8 cellular contexts compared by ENCODE assay signal in genomic region chr7:155344270-155344617, GRCh38. TPM values are rescaled to one million over a fixed set of nuclear protein-coding genes. Genes with fewer than 3 reads are reported as not detected.
A peak's percentile ranks its signal among the peaks of the same experiment; 100 is the strongest.
DNase-seq lines count a peak whose midpoint lies in the region; ATAC-seq, FAIRE-seq and TF ChIP-seq lines count a peak whose summit lies in the region.

No MANE protein-coding gene starts in this region.

- peak overlapping the region; percentile 43 for H3K4me3 Mint-ChIP-seq in Calu3 (ENCODE audit: low read depth, unreplicated experiment)

- intact Hi-C loops in Calu3 (cut with micrococcal nuclease; ENCODE audit: unreplicated experiment): loop anchor here (5.0 kb wide), 1 partner anchor 112 kb away; no protein-coding TSS in a partner anchor

- H3K9ac ChIP-seq in iPS-15b (ENCODE audit: low read depth, low read length): no peak overlapping the region

- FAIRE-seq in H54 (lab: Jason Lieb, UNC): no peak

- H3K9me3 Mint-ChIP-seq in Calu3 (ENCODE audit: low read depth, unreplicated experiment): no peaks in the 10 kb centered on the region

- TF ChIP-seq CTCF in Calu3 (IDR thresholded peaks at IDR 0.05; ENCODE audit: unreplicated experiment): no peak
- TF ChIP-seq CTCF in GM20000 (IDR thresholded peaks at IDR 0.05; ENCODE audit: extremely low read depth, missing control alignments): no peak

- no TSS peak for BruUV-seq in Calu3 (replicated peaks; lab: Mats Ljungman, UMichigan)

- no peaks in the 10 kb centered on the region for H3K4me1 ChIP-seq in iPS-15b (ENCODE audit: control insufficient read depth, insufficient read depth, low read length)

- H3K9me3 ChIP-seq in iPS-15b (ENCODE audit: control insufficient read depth, insufficient read depth, low read length): no peaks in the 10 kb centered on the region

- CTCF ChIA-PET in Calu3 (lab: Charles Lee): interaction anchor here (0.8 to 1.3 kb wide), 5 partner anchors 37 to 417 kb away, joined by 3 to 5 read pairs (median 3); partner anchors contain the start of gene PAXIP1

- H3K4me1 Mint-ChIP-seq in Calu3 (ENCODE audit: low read depth, unreplicated experiment): no peaks in the 10 kb centered on the region

- H3K36me3 Mint-ChIP-seq in Calu3 (ENCODE audit: insufficient read depth, unreplicated experiment): no peaks in the 10 kb centered on the region

- peak overlapping the region; percentile 43 for H3K4me3 ChIP-seq in iPS-15b (ENCODE audit: low read depth, low read length)

- peaks cover 42% of the 10 kb centered on the region for H3K27me3 Mint-ChIP-seq in Calu3 (ENCODE audit: unreplicated experiment)

- peak; percentile 24 for ATAC-seq in HG03378 (IDR thresholded peaks at IDR 0.05; ENCODE audit: unreplicated experiment)

- H3K36me3 ChIP-seq in iPS-15b (ENCODE audit: control insufficient read depth, insufficient read depth, low read length): no peaks in the 10 kb centered on the region

- no peak for TF ChIP-seq POLR2A in H54 (IDR thresholded peaks at IDR 0.05; ENCODE audit: low read depth, low read length)

- peaks cover 15% of the 10 kb centered on the region for H3K27me3 ChIP-seq in iPS-15b (ENCODE audit: control insufficient read depth, insufficient read depth, low read length)

- no peak overlapping the region for H3K27ac Mint-ChIP-seq in Calu3 (ENCODE audit: unreplicated experiment)

- DNase-seq in Calu3: no peak
- peak; percentile 81 for DNase-seq in GM20000 (ENCODE audit: low spot score)
- no peak for DNase-seq in H54 (ENCODE audit: insufficient read length, low spot score)
- DNase-seq in H4 (ENCODE audit: low spot score): no peak
- no peak for DNase-seq in NAMALWA (ENCODE audit: low spot score)
- no peak for DNase-seq in NCI-H526 (lab: John Stamatoyannopoulos, UW)

RNA-seq across cellular contexts. Expression of gene INSIG1, which starts 46.6 kb away (rescaled TPM):
- 60.0 and 71.3 TPM in 2 replicates for total RNA-seq in Calu3 (2022)
- total RNA-seq in H4 (2014; rRNA removed; shearing (Covaris generic)): 183 and 213 TPM in 2 replicates
